1 cellular context compared by ENCODE assay signal in the genomic region with DNA sequence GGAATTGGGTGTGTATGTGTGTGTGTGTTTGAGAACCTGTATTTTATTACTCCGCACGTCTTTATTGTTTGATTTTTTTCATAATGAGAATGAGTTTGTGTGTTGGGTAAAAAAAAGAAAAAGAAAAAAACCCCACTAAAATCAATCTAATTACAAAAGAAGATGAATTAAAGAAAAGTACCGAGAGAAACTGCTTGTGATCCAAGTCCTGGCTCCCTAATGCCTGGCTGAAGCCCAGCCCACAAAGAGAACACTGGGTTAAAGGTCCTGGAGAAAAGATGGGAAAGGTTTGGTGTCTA.
TF ChIP-seq lines count a peak whose summit lies in the region.

No MANE protein-coding gene starts in this region.

TF ChIP-seq in endothelial cell of umbilical vein, 7 proteins besides CTCF, POLR2A, EP300 and RAD21 (continued from another document):
- no peak for TF ChIP-seq MYC (IDR thresholded peaks at IDR 0.05; ENCODE audit: low read depth, low read length)
